8 cellular contexts compared by ENCODE assay signal in genomic region chr12:98593351-98594049, GRCh38. TPM values are rescaled to one million over a fixed set of nuclear protein-coding genes. Genes with fewer than 3 reads are reported as not detected.
A peak's percentile ranks its signal among the peaks of the same experiment; 100 is the strongest.
DNase-seq lines count a peak whose midpoint lies in the region; ATAC-seq, FAIRE-seq and TF ChIP-seq lines count a peak whose summit lies in the region.

Gene SLC25A3, plus strand, starts transcription at chr12:98593686. Its CDS starts 293 bp downstream, at chr12:98593979.

- H3F3A ChIP-seq in smooth muscle cell (ENCODE audit: low read depth), result peaks cover 9% of the 10 kb centered on the region

- H3K27ac ChIP-seq in smooth muscle cell (ENCODE audit: low read depth), result peak within 1 kb of the TSS; percentile 87

- peaks cover 8% of the 10 kb centered on the region for H3K36me3 ChIP-seq in bronchial epithelial cell (ENCODE audit: control insufficient read depth, insufficient read depth, low read length)
- H3K36me3 ChIP-seq in smooth muscle cell (ENCODE audit: low read depth), result peaks cover 11% of the 10 kb centered on the region

- 1% methylated on average over 59 of the region's 67 CpGs for WGBS in smooth muscle cell (ENCODE audit: low lambda C conversion rate)

- H3K4me3 ChIP-seq in AG04449 (ENCODE audit: low read depth, low read length) (peak within 1 kb of the TSS; percentile 95), WI38 (ENCODE audit: low read depth, low read length) (peak within 1 kb of the TSS; percentile 92), bronchial epithelial cell (ENCODE audit: low read depth, low read length) (peak within 1 kb of the TSS; percentile 88), smooth muscle cell (peak within 1 kb of the TSS; percentile 76)

- no peaks in the 10 kb centered on the region for H3K9me3 ChIP-seq in smooth muscle cell (replicated peaks; ENCODE audit: low read depth)

- DNase-seq in AG04449 (ENCODE audit: low read depth, low spot score) (peak; percentile 85), NCI-H2227 treated with DMSO at 0.1 percent for 48 hours (lab: John Stamatoyannopoulos, UW) (peak; percentile 98), bronchial epithelial cell (ENCODE audit: low read depth) (peak; percentile 91), iPS-NIHi11 (ENCODE audit: low spot score) (peak; percentile 97), smooth muscle cell (lab: John Stamatoyannopoulos, UW; ENCODE audit: unreplicated experiment) (peak; percentile 74)

- ATAC-seq in GM18907 (IDR thresholded peaks at IDR 0.05; ENCODE audit: unreplicated experiment) (peak; percentile 99), HG03159 (IDR thresholded peaks at IDR 0.05; ENCODE audit: unreplicated experiment) (peak; percentile 99)

- peak within 1 kb of the TSS; percentile 98 for H3K9ac ChIP-seq in smooth muscle cell (ENCODE audit: low read depth)

- no peak for TF ChIP-seq CTCF in AG04449 (IDR thresholded peaks at IDR 0.05; ENCODE audit: insufficient read depth, low read length, missing control alignments)
- TF ChIP-seq CTCF in WI38 (IDR thresholded peaks at IDR 0.05; ENCODE audit: low read depth, low read length), result no peak
- no peak for TF ChIP-seq CTCF in bronchial epithelial cell (IDR thresholded peaks at IDR 0.05; ENCODE audit: insufficient read depth, low read length, severe bottlenecking)
- TF ChIP-seq CTCF in smooth muscle cell (IDR thresholded peaks at IDR 0.05; ENCODE audit: borderline replicate concordance, insufficient read depth, poor library complexity, severe bottlenecking), result no peak

- H4K20me1 ChIP-seq in smooth muscle cell (ENCODE audit: low read depth), result peaks cover 48% of the 10 kb centered on the region

- H3K4me2 ChIP-seq in smooth muscle cell, result peak within 1 kb of the TSS; percentile 93

- no peaks in the 10 kb centered on the region for H3K27me3 ChIP-seq in bronchial epithelial cell (ENCODE audit: control insufficient read depth, insufficient read depth, low read length)
- no peaks in the 10 kb centered on the region for H3K27me3 ChIP-seq in smooth muscle cell (ENCODE audit: low read depth)

- peaks cover 14% of the 10 kb centered on the region for H3K4me1 ChIP-seq in smooth muscle cell (ENCODE audit: low read depth)

- POLR2A ChIA-PET in AG04449 (lab: Yijun Ruan, JAX), result interaction anchor here (0.7 to 3.8 kb wide), 6 partner anchors 9 to 51 kb away, joined by 3 to 22 read pairs (median 5); partner anchors contain the start of genes APAF1 and IKBIP

- peaks cover 49% of the 10 kb centered on the region for H3K79me2 ChIP-seq in smooth muscle cell (ENCODE audit: low read depth)

- CTCF ChIA-PET in AG04449 (lab: Yijun Ruan, JAX), result interaction anchor here (1.0 to 4.2 kb wide), 7 partner anchors 14 to 176 kb away, joined by 3 to 43 read pairs (median 4); no protein-coding TSS in a partner anchor

- H2AFZ ChIP-seq in smooth muscle cell (ENCODE audit: low read depth), result peak within 1 kb of the TSS; percentile 95

- FAIRE-seq in bronchial epithelial cell (lab: Jason Lieb, UNC), result no peak

RNA-seq across cellular contexts. Expression of gene SLC25A3, which starts in this region (rescaled TPM):
- total RNA-seq in bronchial epithelial cell (503 and 786 TPM in 2 replicates), smooth muscle cell (643 and 652 TPM in 2 replicates)
- 433 and 440 TPM in 2 replicates for polyA plus RNA-seq in smooth muscle cell

Comparison
In these comparisons a context has a peak if more than half of its experiments do, and no peak if none do; other contexts are left out.
1. Peak in every context shown above with its lines: DNase-seq, ATAC-seq, H3K4me3 ChIP-seq and H3K27ac ChIP-seq.